In genomic region chr4:6716958-6717655, GRCh38 we compare ENCODE assay signal across 8 cellular contexts. TPM values are rescaled to one million over a fixed set of nuclear protein-coding genes. Genes with fewer than 3 reads are reported as not detected.
DNase-seq lines count a peak whose midpoint lies in the region; ATAC-seq, FAIRE-seq and TF ChIP-seq lines count a peak whose summit lies in the region.

No MANE protein-coding gene starts in this region.

- H3K27ac ChIP-seq in AG04450 (ENCODE audit: low read depth, low read length): no peak overlapping the region
- no peak overlapping the region for H3K27ac ChIP-seq in HUES64 (ENCODE audit: low read depth, low read length)
- H3K27ac ChIP-seq in mucosa of rectum (ENCODE audit: low read depth in 2 of 2, low read length in 2 of 2): peak overlapping the region; percentile 82 to 92

- CTCF ChIA-PET in AG04450 (lab: Charles Lee): interaction anchor here (0.6 to 7.7 kb wide), 10 partner anchors 12 to 353 kb away, joined by 3 to 197 read pairs (median 4); no protein-coding TSS in a partner anchor

- 30% methylated on average over 5 of the region's 7 CpGs for WGBS in HUES64

- DNase-seq in AG04450 (ENCODE audit: low read depth, low spot score) (no peak), bronchial epithelial cell (ENCODE audit: low read depth) (no peak), retina (no peak), NCI-H510A (lab: John Stamatoyannopoulos, UW) (no peak)

- H3K4me1 ChIP-seq in HUES64 (ENCODE audit: insufficient read depth, low read length) (peaks cover 8% of the 10 kb centered on the region), mucosa of rectum (ENCODE audit: control insufficient read depth in 2 of 2, insufficient read depth in 2 of 2, low read length in 2 of 2) (peaks cover 11 to 13% of the 10 kb centered on the region in 2 donors)

- no peak for ATAC-seq in GM21390 (IDR thresholded peaks at IDR 0.05; ENCODE audit: unreplicated experiment)
- ATAC-seq in GM21825 (IDR thresholded peaks at IDR 0.05; ENCODE audit: unreplicated experiment): no peak

- H3K27me3 ChIP-seq in AG04450 (ENCODE audit: control insufficient read depth, insufficient read depth, low read length): peaks cover 3% of the 10 kb centered on the region
- peaks cover 19% of the 10 kb centered on the region for H3K27me3 ChIP-seq in HUES64 (ENCODE audit: insufficient read depth, low read length)
- no peaks in the 10 kb centered on the region for H3K27me3 ChIP-seq in bronchial epithelial cell (ENCODE audit: control insufficient read depth, insufficient read depth, low read length)
- H3K27me3 ChIP-seq in mucosa of rectum (ENCODE audit: control insufficient read depth in 2 of 2, insufficient read depth in 2 of 2, low read length in 2 of 2): no peaks in the 10 kb centered on the region

- TF ChIP-seq CTCF in AG04450 (IDR thresholded peaks at IDR 0.05; ENCODE audit: low read depth, low read length) (no peak), bronchial epithelial cell (IDR thresholded peaks at IDR 0.05; ENCODE audit: insufficient read depth, low read length, severe bottlenecking) (no peak)

- H3K36me3 ChIP-seq in HUES64 (ENCODE audit: insufficient read depth, low read length) (no peaks in the 10 kb centered on the region), bronchial epithelial cell (ENCODE audit: control insufficient read depth, insufficient read depth, low read length) (no peaks in the 10 kb centered on the region), mucosa of rectum (ENCODE audit: control insufficient read depth in 2 of 2, insufficient read depth in 2 of 2, low read length in 2 of 2) (no peaks in the 10 kb centered on the region)

- H3K9me3 ChIP-seq in AG04450 (ENCODE audit: control insufficient read depth, insufficient read depth, low read length): no peaks in the 10 kb centered on the region; the same call in 1 of the 2 replicates
- no peaks in the 10 kb centered on the region for H3K9me3 ChIP-seq in HUES64 (ENCODE audit: insufficient read depth, low read depth, low read length)
- H3K9me3 ChIP-seq in mucosa of rectum (ENCODE audit: control insufficient read depth in 2 of 2, low read length in 2 of 2): no peaks in the 10 kb centered on the region

- peak overlapping the region; percentile 94 for H3K4me3 ChIP-seq in AG04450 (ENCODE audit: low read depth, low read length)
- peak overlapping the region; percentile 93 for H3K4me3 ChIP-seq in HUES64 (ENCODE audit: low read length)
- H3K4me3 ChIP-seq in bronchial epithelial cell (ENCODE audit: low read depth, low read length): peak overlapping the region; percentile 96
- H3K4me3 ChIP-seq in mucosa of rectum (ENCODE audit: low read length in 2 of 2): peak overlapping the region; percentile 79 to 92

- POLR2A ChIA-PET in AG04450 (lab: Yijun Ruan, JAX): interaction anchor here (0.6 to 0.9 kb wide), 2 partner anchors 34 to 192 kb away, joined by 4 to 9 read pairs; partner anchors contain the start of gene TBC1D14

- H3K9ac ChIP-seq in HUES64 (ENCODE audit: low read depth, low read length): peak overlapping the region; percentile 87
- peak overlapping the region; percentile 89 to 91 for H3K9ac ChIP-seq in mucosa of rectum (ENCODE audit: low read depth in 1 of 2, low read length in 2 of 2)

- FAIRE-seq in bronchial epithelial cell (lab: Jason Lieb, UNC): no peak

RNA-seq across cellular contexts. Expression of gene BLOC1S4, which starts 1.1 kb away (rescaled TPM):
- polyA plus RNA-seq in AG04450 (2011; rRNA removed): 14.5 and 15.4 TPM in 2 replicates
- 4.6 and 5.1 TPM in 2 replicates for polyA minus RNA-seq in AG04450 (2011; rRNA and poly(A)+ RNA removed)
- 14.8 TPM for polyA plus RNA-seq in HUES64 (2013, experiment 1 of 2)
- 17.6 TPM for polyA plus RNA-seq in HUES64 (2013, experiment 2 of 2)
- total RNA-seq in bronchial epithelial cell: 14.2 and 14.5 TPM in 2 replicates

RNA-seq across cellular contexts. Expression of gene MRFAP1L1, which starts 7.4 kb away (rescaled TPM):
- 70.6 and 96.5 TPM in 2 replicates for polyA plus RNA-seq in AG04450 (2011; rRNA removed)
- 25.1 and 32.7 TPM in 2 replicates for polyA minus RNA-seq in AG04450 (2011; rRNA and poly(A)+ RNA removed)
- 45.4 TPM for polyA plus RNA-seq in HUES64 (2013, experiment 1 of 2)
- polyA plus RNA-seq in HUES64 (2013, experiment 2 of 2): 53.8 TPM
- 57.9 and 79.2 TPM in 2 replicates for total RNA-seq in bronchial epithelial cell

RNA-seq across cellular contexts. Expression of gene S100P, which starts 23.4 kb away (rescaled TPM):
- 0.40 TPM in 1 of 2 replicates, not detected in the other for polyA plus RNA-seq in AG04450 (2011; rRNA removed)
- not detected in 2 replicates for polyA minus RNA-seq in AG04450 (2011; rRNA and poly(A)+ RNA removed)
- polyA plus RNA-seq in HUES64 (2013, experiment 1 of 2): not detected
- polyA plus RNA-seq in HUES64 (2013, experiment 2 of 2): not detected
- total RNA-seq in bronchial epithelial cell: 641 and 928 TPM in 2 replicates

Comparison
In these comparisons a context has a peak if more than half of its experiments do, and no peak if none do; other contexts are left out.
1. H3K27ac ChIP-seq: peak in mucosa of rectum (2 of 2); none in AG04450 (single experiment) and HUES64 (single experiment).
2. Peak in every context shown above with its lines, with median percentiles within 50 percentile points of each other: H3K4me3 ChIP-seq.